In the genomic region with DNA sequence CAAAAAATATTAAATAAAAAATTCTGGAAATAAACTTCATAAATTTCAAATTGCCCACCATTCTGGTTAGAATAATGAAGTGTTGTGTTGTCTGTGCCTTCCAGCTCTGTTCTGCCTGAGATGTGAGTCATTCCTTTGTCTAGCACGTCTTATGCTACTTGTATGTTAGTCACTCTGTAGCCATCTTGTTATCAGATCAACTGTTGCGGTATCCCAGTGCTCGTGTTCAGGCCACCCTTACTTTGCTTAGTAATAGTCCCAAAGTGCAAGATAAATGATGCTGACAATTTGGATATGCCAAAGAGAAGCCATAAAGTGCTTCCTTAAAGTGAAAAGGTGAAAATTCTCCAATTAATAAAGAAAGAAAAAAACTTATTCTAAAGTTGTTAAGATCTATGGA, we compare ENCODE assay signal across 17 cellular contexts.
DNase-seq lines count a peak whose midpoint lies in the region; ATAC-seq, FAIRE-seq and TF ChIP-seq lines count a peak whose summit lies in the region.
"Had no signal": no experiment of that assay in that cellular context is flagged by ENCODE, and none has a peak within 500 bp of the region (broad histone marks: within the 10 kb centered on the region; RNA-seq: fewer than 3 reads in every experiment).

No MANE protein-coding gene starts in this region.

- no peak for TF ChIP-seq POLR2A in HepG2 (IDR thresholded peaks at IDR 0.05; ENCODE audit: insufficient read depth in 1 of 2, low read depth in 2 of 2, low read length in 2 of 2)

- no peaks in the 10 kb centered on the region for H3K36me3 Mint-ChIP-seq in CD8-positive, alpha-beta T cell

- H3K9ac ChIP-seq in HepG2 (ENCODE audit: insufficient read depth, low read depth, low read length): no peak overlapping the region

- H3K4me2 ChIP-seq in osteoblast (ENCODE audit: insufficient read depth, low read length) (peak overlapping the region; percentile 17), HepG2 (ENCODE audit: low read depth, low read length) (no peak overlapping the region)

- peaks cover 6% of the 10 kb centered on the region for H3K4me1 ChIP-seq in osteoblast (ENCODE audit: insufficient read depth, low read length)
- H3K4me1 ChIP-seq in HepG2 (ENCODE audit: insufficient read depth, low read length): no peaks in the 10 kb centered on the region
- H3K4me1 ChIP-seq in CD8-positive, alpha-beta T cell (ENCODE audit: insufficient read depth, low read length): no peaks in the 10 kb centered on the region
- H3K4me1 ChIP-seq: heart left ventricle, stomach had no signal

- no peak for ATAC-seq in HepG2
- ATAC-seq in CD8-positive, alpha-beta T cell: no peak
- ATAC-seq: activated CD4-positive, alpha-beta T cell treated with anti-CD3 and anti-CD28 coated beads for 36 hours; activated T-helper 17 cell treated with anti-CD3 and anti-CD28 coated beads, Interleukin-2, amount 50 U/mL, for 72 hours had no signal

- DNase-seq in ELR (ENCODE audit: low read depth) (peak; percentile 93), RCC 7860 (ENCODE audit: low spot score) (peak; percentile 71), epithelial cell of proximal tubule (ENCODE audit: low read depth) (peak; percentile 4), osteoblast (ENCODE audit: insufficient read length, low spot score, missing footprints) (peak; percentile 62), HepG2 (ENCODE audit: low spot score) (no peak), SW480 (ENCODE audit: low spot score) (no peak), RPMI8226 (no peak)
- DNase-seq in CD8-positive, alpha-beta T cell: no peak
- DNase-seq: activated CD4-positive, alpha-beta T cell treated with anti-CD3 and anti-CD28 coated beads for 36 hours; heart left ventricle; NCI-H2227 treated with DMSO at 0.1 percent for 48 hours; ovary; SHP77; stimulated activated CD4-positive, alpha-beta T cell treated with anti-CD3 and anti-CD28 coated beads, Interleukin-4, amount 100 ng/mL, for 4 hours; stomach had no signal

- FAIRE-seq in RCC 7860 (lab: Jason Lieb, UNC) (peak; percentile 55), HepG2 (lab: Jason Lieb, UNC) (no peak)

- intact Hi-C loops in HepG2 (cut with micrococcal nuclease; ENCODE audit: unreplicated experiment): no loop called here
- intact Hi-C loops in CD8-positive, alpha-beta T cell (cut with DNase I, micrococcal nuclease): no loop called here

- in situ Hi-C loops in HepG2 (cut with HindIII; ENCODE audit: extremely low pct_ligation_motif_present, low pct_unique_long_range_greater_than_20kb): no loop called here

- TF ChIP-seq EP300 in HepG2 (IDR thresholded peaks at IDR 0.05; ENCODE audit: low read depth in 2 of 2, low read length in 2 of 2) (no peak), HepG2 (CRISPR knock-in tag; IDR thresholded peaks at IDR 0.05; ENCODE audit: borderline replicate concordance) (no peak)

- H3K4me1 Mint-ChIP-seq in CD8-positive, alpha-beta T cell (ENCODE audit: low read depth): no peaks in the 10 kb centered on the region
- H3K4me1 Mint-ChIP-seq: activated CD4-positive, alpha-beta T cell treated with anti-CD3 and anti-CD28 coated beads for 36 hours; activated T-helper 17 cell treated with anti-CD3 and anti-CD28 coated beads, Interleukin-2, amount 50 U/mL, for 72 hours had no signal

- H3K27ac Mint-ChIP-seq in CD8-positive, alpha-beta T cell: no peak overlapping the region
- H3K27ac Mint-ChIP-seq: activated CD4-positive, alpha-beta T cell treated with anti-CD3 and anti-CD28 coated beads for 36 hours; activated T-helper 17 cell treated with anti-CD3 and anti-CD28 coated beads, Interleukin-2, amount 50 U/mL, for 72 hours had no signal

- H4K20me1 ChIP-seq in osteoblast (ENCODE audit: insufficient read depth, low read length) (no peaks in the 10 kb centered on the region), HepG2 (ENCODE audit: insufficient read depth, low read length) (no peaks in the 10 kb centered on the region)

- peak overlapping the region; percentile 7 for H3K27ac ChIP-seq in osteoblast (ENCODE audit: low read depth, low read length)
- H3K27ac ChIP-seq in HepG2 (ENCODE audit: extremely low read length, insufficient read depth, low read length): no peak overlapping the region
- H3K27ac ChIP-seq in CD8-positive, alpha-beta T cell (ENCODE audit: low read depth, low read length): no peak overlapping the region
- H3K27ac ChIP-seq: heart left ventricle, ovary, stomach had no signal

- H3K9me3 ChIP-seq in osteoblast (ENCODE audit: low read depth, low read length): no peaks in the 10 kb centered on the region
- H3K9me3 ChIP-seq in HepG2 (ENCODE audit: low read length): no peaks in the 10 kb centered on the region
- H3K9me3 ChIP-seq in CD8-positive, alpha-beta T cell (ENCODE audit: low read length): no peaks in the 10 kb centered on the region
- H3K9me3 ChIP-seq: heart left ventricle, ovary, stomach had no signal

- CTCF ChIA-PET in HepG2 (lab: Yijun Ruan, JAX; ENCODE audit: low intra/inter-chr PET ratio, low total read pairs): no interaction called here
- CTCF ChIA-PET in CD8-positive, alpha-beta T cell (lab: Charles Lee): no interaction called here

- no peak overlapping the region for H2AFZ ChIP-seq in osteoblast (ENCODE audit: low read length)
- no peak overlapping the region for H2AFZ ChIP-seq in HepG2 (ENCODE audit: low read length)

- no peaks in the 10 kb centered on the region for H3K9me3 Mint-ChIP-seq in CD8-positive, alpha-beta T cell

- no peaks in the 10 kb centered on the region for H3K79me2 ChIP-seq in osteoblast (ENCODE audit: insufficient read depth, low read length)
- H3K79me2 ChIP-seq in HepG2 (ENCODE audit: insufficient read depth, low read length): no peaks in the 10 kb centered on the region

- 0% methylated on average over 3 of the region's 3 CpGs for WGBS in HepG2 (ENCODE audit: low lambda C conversion rate)

- BruUV-seq in HepG2 (replicated peaks; lab: Mats Ljungman, UMichigan): no TSS peak

- H3K27me3 Mint-ChIP-seq in CD8-positive, alpha-beta T cell (ENCODE audit: low read depth): no peaks in the 10 kb centered on the region
- H3K27me3 Mint-ChIP-seq: activated CD4-positive, alpha-beta T cell treated with anti-CD3 and anti-CD28 coated beads for 36 hours; activated T-helper 17 cell treated with anti-CD3 and anti-CD28 coated beads, Interleukin-2, amount 50 U/mL, for 72 hours had no signal

- H3K27me3 ChIP-seq in osteoblast (ENCODE audit: insufficient read depth, low read length) (no peaks in the 10 kb centered on the region), HepG2 (ENCODE audit: control insufficient read depth in 1 of 2, insufficient read depth in 2 of 2, low read length in 2 of 2) (no peaks in the 10 kb centered on the region)
- no peaks in the 10 kb centered on the region for H3K27me3 ChIP-seq in CD8-positive, alpha-beta T cell (ENCODE audit: insufficient read depth, low read length)
- H3K27me3 ChIP-seq: heart left ventricle, ovary, stomach had no signal

- H3K4me3 Mint-ChIP-seq in CD8-positive, alpha-beta T cell: no peak overlapping the region
- H3K4me3 Mint-ChIP-seq: activated CD4-positive, alpha-beta T cell treated with anti-CD3 and anti-CD28 coated beads for 36 hours; activated T-helper 17 cell treated with anti-CD3 and anti-CD28 coated beads, Interleukin-2, amount 50 U/mL, for 72 hours had no signal

- TF ChIP-seq RAD21 in HepG2 (CRISPR knock-in tag; IDR thresholded peaks at IDR 0.05): no peak

- no peak overlapping the region for H3K4me3 ChIP-seq in epithelial cell of proximal tubule (ENCODE audit: low read depth, low read length)
- H3K4me3 ChIP-seq in osteoblast (ENCODE audit: insufficient read depth, low read length): no peak overlapping the region
- H3K4me3 ChIP-seq in HepG2 (replicated peaks in 1 of 3; ENCODE audit: insufficient read depth in 1 of 3, low read depth in 2 of 3, low read length in 3 of 3): no peak overlapping the region
- no peak overlapping the region for H3K4me3 ChIP-seq in CD8-positive, alpha-beta T cell (ENCODE audit: low read depth, low read length)
- H3K4me3 ChIP-seq: heart left ventricle, lung, ovary, stomach had no signal

- TF ChIP-seq CTCF in epithelial cell of proximal tubule (conservative IDR thresholded peaks at IDR 0.05; ENCODE audit: low read depth, low read length) (no peak), osteoblast (IDR thresholded peaks at IDR 0.05; ENCODE audit: extremely low read depth, low read depth, low read length) (no peak), HepG2 (CRISPR knock-in tag; IDR thresholded peaks at IDR 0.05) (no peak)
- no peak for TF ChIP-seq CTCF in CD8-positive, alpha-beta T cell (IDR thresholded peaks at IDR 0.05)

- POLR2A ChIA-PET in HepG2 (lab: Yijun Ruan, JAX): no interaction called here
- POLR2A ChIA-PET in CD8-positive, alpha-beta T cell (lab: Charles Lee): no interaction called here

- H3K36me3 ChIP-seq in osteoblast (ENCODE audit: insufficient read depth, low read length) (no peaks in the 10 kb centered on the region), HepG2 (replicated peaks in 1 of 2; ENCODE audit: control insufficient read depth in 1 of 2, insufficient read depth in 2 of 2, low read length in 2 of 2) (no peaks in the 10 kb centered on the region)
- no peaks in the 10 kb centered on the region for H3K36me3 ChIP-seq in CD8-positive, alpha-beta T cell (ENCODE audit: insufficient read depth, low read length)
- H3K36me3 ChIP-seq: heart left ventricle, ovary, stomach had no signal

TF ChIP-seq in HepG2, 621 proteins besides CTCF, POLR2A, EP300 and RAD21 (continues in another document):
- no peak for TF ChIP-seq POGZ (CRISPR knock-in tag; IDR thresholded peaks at IDR 0.05)
- TF ChIP-seq, protein P1, sequence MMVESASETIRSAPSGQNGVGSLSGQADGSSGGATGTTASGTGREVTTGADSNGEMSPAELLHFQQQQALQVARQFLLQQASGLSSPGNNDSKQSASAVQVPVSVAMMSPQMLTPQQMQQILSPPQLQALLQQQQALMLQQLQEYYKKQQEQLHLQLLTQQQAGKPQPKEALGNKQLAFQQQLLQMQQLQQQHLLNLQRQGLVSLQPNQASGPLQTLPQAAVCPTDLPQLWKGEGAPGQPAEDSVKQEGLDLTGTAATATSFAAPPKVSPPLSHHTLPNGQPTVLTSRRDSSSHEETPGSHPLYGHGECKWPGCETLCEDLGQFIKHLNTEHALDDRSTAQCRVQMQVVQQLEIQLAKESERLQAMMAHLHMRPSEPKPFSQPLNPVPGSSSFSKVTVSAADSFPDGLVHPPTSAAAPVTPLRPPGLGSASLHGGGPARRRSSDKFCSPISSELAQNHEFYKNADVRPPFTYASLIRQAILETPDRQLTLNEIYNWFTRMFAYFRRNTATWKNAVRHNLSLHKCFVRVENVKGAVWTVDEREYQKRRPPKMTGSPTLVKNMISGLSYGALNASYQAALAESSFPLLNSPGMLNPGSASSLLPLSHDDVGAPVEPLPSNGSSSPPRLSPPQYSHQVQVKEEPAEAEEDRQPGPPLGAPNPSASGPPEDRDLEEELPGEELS (CRISPR knock-in tag; IDR thresholded peaks at IDR 0.05): no peak
- no peak for TF ChIP-seq PHF21A (CRISPR knock-in tag; IDR thresholded peaks at IDR 0.05)
- no peak for TF ChIP-seq HNF4G (IDR thresholded peaks at IDR 0.05; ENCODE audit: borderline replicate concordance, low read depth, low read length)
- TF ChIP-seq HNF4G (CRISPR knock-in tag; IDR thresholded peaks at IDR 0.05; ENCODE audit: borderline replicate concordance, low read depth): no peak

Comparison
In these comparisons a context has a peak if more than half of its experiments do, and no peak if none do; other contexts are left out.
1. DNase-seq: peak in ELR (single experiment), RCC 7860 (single experiment), epithelial cell of proximal tubule (single experiment) and osteoblast (single experiment); none in HepG2 (single experiment), CD8-positive, alpha-beta T cell (0 of 7), SW480 (single experiment) and RPMI8226 (single experiment).